Comparison of ENCODE assay signal across 14 cellular contexts in genomic region chr11:13629752-13630151, GRCh38. TPM values are rescaled to one million over a fixed set of nuclear protein-coding genes. Genes with fewer than 3 reads are reported as not detected.
A peak's percentile ranks its signal among the peaks of the same experiment; 100 is the strongest.
DNase-seq lines count a peak whose midpoint lies in the region; TF ChIP-seq lines count a peak whose summit lies in the region.
"Had no signal": no experiment of that assay in that cellular context is flagged by ENCODE, and none has a peak within 500 bp of the region (broad histone marks: within the 10 kb centered on the region; RNA-seq: fewer than 3 reads in every experiment).

No MANE protein-coding gene starts in this region.

- no peaks in the 10 kb centered on the region for H3K27me3 ChIP-seq in hepatocyte
- H3K27me3 ChIP-seq in transverse colon, result no peaks in the 10 kb centered on the region

- no peak overlapping the region for H3K4me2 ChIP-seq in hepatocyte
- H3K4me2 ChIP-seq: A549 had no signal

- H4K20me1 ChIP-seq in hepatocyte (ENCODE audit: insufficient read depth, poor library complexity, severe bottlenecking), result no peaks in the 10 kb centered on the region

- H3K9me2 ChIP-seq in hepatocyte (replicated peaks; ENCODE audit: insufficient read depth), result no peaks in the 10 kb centered on the region

- TF ChIP-seq CTCF in LNCaP clone FGC (IDR thresholded peaks at IDR 0.05; ENCODE audit: control insufficient read depth, extremely low read depth, insufficient read depth) (no peak), hepatocyte (IDR thresholded peaks at IDR 0.05; ENCODE audit: poor library complexity) (no peak), transverse colon (IDR thresholded peaks at IDR 0.05) (no peak)

- no peak for TF ChIP-seq EP300 in transverse colon (IDR thresholded peaks at IDR 0.05; ENCODE audit: low read depth)

- H2AFZ ChIP-seq in hepatocyte, result no peak overlapping the region

- H3K79me2 ChIP-seq in hepatocyte, result no peaks in the 10 kb centered on the region

- H3K9me3 ChIP-seq in hepatocyte (ENCODE audit: low read depth), result no peaks in the 10 kb centered on the region
- H3K9me3 ChIP-seq in transverse colon, result no peaks in the 10 kb centered on the region

- no peak overlapping the region for H3K4me3 ChIP-seq in LNCaP clone FGC (ENCODE audit: low read depth, low read length)
- H3K4me3 ChIP-seq in hepatocyte, result no peak overlapping the region
- H3K4me3 ChIP-seq in transverse colon, result no peak overlapping the region
- H3K4me3 ChIP-seq: A549 had no signal

- H3K36me3 ChIP-seq in hepatocyte (replicated peaks; ENCODE audit: insufficient read depth, low read depth) (no peaks in the 10 kb centered on the region), transverse colon (no peaks in the 10 kb centered on the region)

- in situ Hi-C loops in transverse colon (cut with MboI; ENCODE audit: low pct_ligation_motif_present in 1 of 4, low pct_unique_long_range_greater_than_20kb in 1 of 4, low sequenced_read_pairs in 3 of 4), result no loop called here

- peak overlapping the region; percentile 52 for H3K27ac ChIP-seq in hepatocyte
- H3K27ac ChIP-seq in transverse colon, result peak overlapping the region; percentile 38 to 75 (median 55)
- H3K27ac ChIP-seq: A549, HL-60 had no signal

- intact Hi-C loops in transverse colon (cut with DNase I; ENCODE audit: low total_unique reads), result no loop called here

- TF ChIP-seq POLR2A in transverse colon (IDR thresholded peaks at IDR 0.05), result no peak

- WGBS in hepatocyte (ENCODE audit: low lambda C conversion rate, missing lambda C conversion rate), result 82% methylated on average over 1 of the region's 1 CpG
- 37 to 58% methylated on average over 1 of the region's 1 CpG for WGBS in transverse colon (ENCODE audit: low coverage in 1 of 2), 2 donors

- DNase-seq in LNCaP clone FGC (ENCODE audit: low read depth) (peak; percentile 92), OCI-M1 (lab: John Stamatoyannopoulos, UW) (peak; percentile 3), hepatocyte (ENCODE audit: low spot score) (no peak), transverse colon (no peak), cerebellar cortex (ENCODE audit: low spot score) (no peak), DMS79 treated with DMSO at 0.1 percent for 48 hours (lab: John Stamatoyannopoulos, UW) (no peak)
- DNase-seq in activated CD4-positive, alpha-beta T cell treated with anti-CD3 and anti-CD28 coated beads for 4 hours, result no peak
- DNase-seq: Caco-2; CD8-positive, alpha-beta memory T cell; GF-D8; HCEC 1CT; HFFc6 had no signal

- H3K4me1 ChIP-seq in hepatocyte (ENCODE audit: insufficient read depth) (no peaks in the 10 kb centered on the region), transverse colon (peaks cover 0 to 15% (median 8%) of the 10 kb centered on the region in 4 donors)
- H3K4me1 ChIP-seq: A549, Caco-2 had no signal

RNA-seq across cellular contexts. Expression of gene FAR1, which starts 38.7 kb away (rescaled TPM):
- total RNA-seq in hepatocyte (70.9 and 71.4 TPM in 2 replicates), transverse colon (100 to 1,000 TPM in 2 of 4 donors, 10 to 100 TPM in 2; 51.3 to 142 (median 89.5) TPM)
- 21.7 and 23.7 TPM in 2 replicates for polyA plus RNA-seq in hepatocyte

Comparison
In these comparisons a context has a peak if more than half of its experiments do, and no peak if none do; other contexts are left out.
1. DNase-seq: peak in LNCaP clone FGC (single experiment) and OCI-M1 (single experiment); none in hepatocyte (single experiment), transverse colon (single experiment), activated CD4-positive, alpha-beta T cell treated with anti-CD3 and anti-CD28 coated beads for 4 hours (0 of 2), cerebellar cortex (single experiment) and DMS79 treated with DMSO at 0.1 percent for 48 hours (single experiment).